ENCODE assay signal across 2 cellular contexts in the genomic region with DNA sequence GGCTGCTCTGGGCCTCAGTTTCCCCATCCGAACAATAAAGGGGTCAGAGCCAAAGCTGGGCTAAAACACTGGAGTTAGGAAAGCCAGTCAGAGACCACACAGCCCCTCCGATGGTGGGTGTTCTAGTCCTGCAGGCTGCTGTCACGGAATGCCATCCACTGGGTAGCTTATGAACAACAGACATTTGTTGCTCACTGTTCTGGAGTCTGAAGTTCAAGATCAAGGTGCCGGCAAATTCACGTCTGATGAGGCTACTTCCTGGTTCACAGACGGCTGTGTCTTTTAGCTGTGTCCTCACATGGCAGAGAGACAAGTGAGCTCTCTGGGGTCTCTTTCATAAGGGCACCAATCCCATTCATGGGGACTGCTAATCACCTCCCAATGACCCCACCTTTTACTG. TPM values are rescaled to one million over a fixed set of nuclear protein-coding genes. Genes with fewer than 3 reads are reported as not detected.
"Had no signal": no experiment of that assay in that cellular context is flagged by ENCODE, and none has a peak within 500 bp of the region (broad histone marks: within the 10 kb centered on the region; RNA-seq: fewer than 3 reads in every experiment).

No MANE protein-coding gene starts in this region.

RNA-seq across cellular contexts. Expression of a gene that starts 9.2 kb away (rescaled TPM):
- total RNA-seq: mammary epithelial cell, myocyte had no signal
- polyA plus RNA-seq: mammary epithelial cell had no signal
